Comparison of ENCODE assay signal across 1 cellular context in the genomic region with DNA sequence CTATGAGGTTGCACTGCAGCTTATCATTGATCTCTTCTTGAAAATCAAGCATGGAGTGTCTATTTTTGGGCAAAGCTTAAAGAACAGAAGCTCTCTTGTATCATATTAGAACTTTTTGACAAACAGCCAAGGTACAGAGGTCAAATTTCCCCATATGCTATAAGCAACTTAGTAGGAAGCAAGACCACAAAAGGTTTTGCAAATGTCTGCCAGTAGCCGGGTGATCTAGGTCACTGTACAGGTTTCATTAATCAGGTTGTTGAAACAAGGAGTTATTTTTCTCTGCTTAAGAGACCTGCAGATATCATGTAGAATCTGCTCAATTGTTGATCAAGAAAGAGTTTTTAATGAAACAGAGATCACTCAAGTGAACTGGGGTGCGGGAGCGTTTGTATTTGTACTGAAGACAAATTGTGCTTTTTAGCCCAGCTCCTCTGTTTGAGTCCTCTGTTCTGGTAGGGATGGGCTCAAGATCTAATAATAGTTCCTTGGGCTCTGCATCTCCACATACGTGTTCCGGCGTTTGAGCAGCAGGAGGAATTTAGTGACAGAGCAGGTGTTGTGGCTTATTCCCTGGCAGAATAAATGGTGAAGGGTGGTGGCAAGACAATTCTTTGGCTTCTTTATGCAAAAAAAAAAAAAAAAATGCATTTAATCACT.
A peak's percentile ranks its signal among the peaks of the same experiment; 100 is the strongest.
TF ChIP-seq lines count a peak whose summit lies in the region.

No MANE protein-coding gene starts in this region.

TF ChIP-seq in HepG2, 621 proteins besides CTCF, POLR2A, EP300 and RAD21 (continued from another document):
- 0 out of 2 replicates have a peak, but pooled peaks have one; percentile 34 for TF ChIP-seq KAT8 (CRISPR knock-in tag; IDR thresholded peaks at IDR 0.05)
- TF ChIP-seq PBX3 (CRISPR knock-in tag; IDR thresholded peaks at IDR 0.05; ENCODE audit: borderline replicate concordance) = no peak
- TF ChIP-seq TBX2 (CRISPR knock-in tag; IDR thresholded peaks at IDR 0.05; ENCODE audit: borderline replicate concordance) = 0 out of 2 replicates have a peak, but pooled peaks have one; percentile 21
- TF ChIP-seq BCL6 (CRISPR knock-in tag; IDR thresholded peaks at IDR 0.05) = peak; percentile 58
- no peak for TF ChIP-seq ZNF432 (CRISPR knock-in tag; IDR thresholded peaks at IDR 0.05; ENCODE audit: borderline replicate concordance)
- TF ChIP-seq CHD4 (IDR thresholded peaks at IDR 0.05; ENCODE audit: borderline replicate concordance, low read length) = peak; percentile 29; the same call in 1 of the 2 replicates
- TF ChIP-seq, protein P1, sequence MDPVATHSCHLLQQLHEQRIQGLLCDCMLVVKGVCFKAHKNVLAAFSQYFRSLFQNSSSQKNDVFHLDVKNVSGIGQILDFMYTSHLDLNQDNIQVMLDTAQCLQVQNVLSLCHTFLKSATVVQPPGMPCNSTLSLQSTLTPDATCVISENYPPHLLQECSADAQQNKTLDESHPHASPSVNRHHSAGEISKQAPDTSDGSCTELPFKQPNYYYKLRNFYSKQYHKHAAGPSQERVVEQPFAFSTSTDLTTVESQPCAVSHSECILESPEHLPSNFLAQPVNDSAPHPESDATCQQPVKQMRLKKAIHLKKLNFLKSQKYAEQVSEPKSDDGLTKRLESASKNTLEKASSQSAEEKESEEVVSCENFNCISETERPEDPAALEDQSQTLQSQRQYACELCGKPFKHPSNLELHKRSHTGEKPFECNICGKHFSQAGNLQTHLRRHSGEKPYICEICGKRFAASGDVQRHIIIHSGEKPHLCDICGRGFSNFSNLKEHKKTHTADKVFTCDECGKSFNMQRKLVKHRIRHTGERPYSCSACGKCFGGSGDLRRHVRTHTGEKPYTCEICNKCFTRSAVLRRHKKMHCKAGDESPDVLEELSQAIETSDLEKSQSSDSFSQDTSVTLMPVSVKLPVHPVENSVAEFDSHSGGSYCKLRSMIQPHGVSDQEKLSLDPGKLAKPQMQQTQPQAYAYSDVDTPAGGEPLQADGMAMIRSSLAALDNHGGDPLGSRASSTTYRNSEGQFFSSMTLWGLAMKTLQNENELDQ (CRISPR knock-in tag; IDR thresholded peaks at IDR 0.05; ENCODE audit: borderline replicate concordance) = no peak
- TF ChIP-seq POGZ (CRISPR knock-in tag; IDR thresholded peaks at IDR 0.05) = peak; percentile 30; the same call in 1 of the 2 replicates
- TF ChIP-seq PCBP1 (IDR thresholded peaks at IDR 0.05; ENCODE audit: borderline replicate concordance, low read depth, low read length) = no peak
- TF ChIP-seq ZNF331 (CRISPR knock-in tag; IDR thresholded peaks at IDR 0.05) = no peak
- no peak for TF ChIP-seq NFRKB (IDR thresholded peaks at IDR 0.05)
- no peak for TF ChIP-seq ZNF589 (CRISPR knock-in tag; conservative IDR thresholded peaks at IDR 0.05)
- TF ChIP-seq, protein P2, sequence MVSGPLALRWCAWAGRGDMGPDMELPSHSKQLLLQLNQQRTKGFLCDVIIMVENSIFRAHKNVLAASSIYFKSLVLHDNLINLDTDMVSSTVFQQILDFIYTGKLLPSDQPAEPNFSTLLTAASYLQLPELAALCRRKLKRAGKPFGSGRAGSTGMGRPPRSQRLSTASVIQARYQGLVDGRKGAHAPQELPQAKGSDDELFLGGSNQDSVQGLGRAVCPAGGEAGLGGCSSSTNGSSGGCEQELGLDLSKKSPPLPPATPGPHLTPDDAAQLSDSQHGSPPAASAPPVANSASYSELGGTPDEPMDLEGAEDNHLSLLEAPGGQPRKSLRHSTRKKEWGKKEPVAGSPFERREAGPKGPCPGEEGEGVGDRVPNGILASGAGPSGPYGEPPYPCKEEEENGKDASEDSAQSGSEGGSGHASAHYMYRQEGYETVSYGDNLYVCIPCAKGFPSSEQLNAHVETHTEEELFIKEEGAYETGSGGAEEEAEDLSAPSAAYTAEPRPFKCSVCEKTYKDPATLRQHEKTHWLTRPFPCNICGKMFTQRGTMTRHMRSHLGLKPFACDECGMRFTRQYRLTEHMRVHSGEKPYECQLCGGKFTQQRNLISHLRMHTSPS (CRISPR knock-in tag; IDR thresholded peaks at IDR 0.05; ENCODE audit: low read depth) = no peak
- no peak for TF ChIP-seq IRF9 (CRISPR knock-in tag; IDR thresholded peaks at IDR 0.05; ENCODE audit: borderline replicate concordance)
- TF ChIP-seq ZNF124 (CRISPR knock-in tag; IDR thresholded peaks at IDR 0.05) = 0 out of 2 replicates have a peak, but pooled peaks have one; percentile 38
- TF ChIP-seq SIN3B (IDR thresholded peaks at IDR 0.05; ENCODE audit: low read length) = no peak
- peak; percentile 5; the same call in 1 of the 2 replicates for TF ChIP-seq ZSCAN31 (CRISPR knock-in tag; IDR thresholded peaks at IDR 0.05; ENCODE audit: low read depth)
- no peak for TF ChIP-seq RBFOX2 (IDR thresholded peaks at IDR 0.05; ENCODE audit: low read depth, low read length)
- TF ChIP-seq GFI1 (CRISPR knock-in tag; IDR thresholded peaks at IDR 0.05; ENCODE audit: borderline replicate concordance) = no peak
- no peak for TF ChIP-seq THYN1 (CRISPR knock-in tag; IDR thresholded peaks at IDR 0.05; ENCODE audit: borderline replicate concordance, low read depth)
- no peak for TF ChIP-seq ZNF713 (CRISPR knock-in tag; IDR thresholded peaks at IDR 0.05)
- TF ChIP-seq TFDP1 (CRISPR knock-in tag; IDR thresholded peaks at IDR 0.05; ENCODE audit: borderline replicate concordance) = no peak
- no peak for TF ChIP-seq IKZF1 (IDR thresholded peaks at IDR 0.05)
- no peak for TF ChIP-seq USF2 (IDR thresholded peaks at IDR 0.05; ENCODE audit: low read depth, low read length)
- TF ChIP-seq USF2 (CRISPR knock-in tag; IDR thresholded peaks at IDR 0.05; ENCODE audit: borderline replicate concordance) = no peak
- TF ChIP-seq ZNF431 (CRISPR knock-in tag; IDR thresholded peaks at IDR 0.05; ENCODE audit: borderline replicate concordance, low read depth) = no peak
- no peak for TF ChIP-seq ZBTB1 (CRISPR knock-in tag; IDR thresholded peaks at IDR 0.05; ENCODE audit: borderline replicate concordance)
- TF ChIP-seq ELF3 (CRISPR knock-in tag; IDR thresholded peaks at IDR 0.05) = peak; percentile 65
- TF ChIP-seq GATAD2A (CRISPR knock-in tag; IDR thresholded peaks at IDR 0.05) = peak; percentile 87
- 0 out of 2 replicates have a peak, but pooled peaks have one; percentile 37 for TF ChIP-seq RXRB (CRISPR knock-in tag; IDR thresholded peaks at IDR 0.05; ENCODE audit: borderline replicate concordance)
- no peak for TF ChIP-seq HNF1A (IDR thresholded peaks at IDR 0.05; ENCODE audit: low read depth)
- TF ChIP-seq HNF1A (CRISPR knock-in tag; IDR thresholded peaks at IDR 0.05; ENCODE audit: borderline replicate concordance) = 0 out of 2 replicates have a peak, but pooled peaks have one; percentile 37
- no peak for TF ChIP-seq ESRRA (CRISPR knock-in tag; IDR thresholded peaks at IDR 0.05; ENCODE audit: low read depth)
- peak; percentile 74; the same call in 1 of the 2 replicates for TF ChIP-seq HMG20A (CRISPR knock-in tag; IDR thresholded peaks at IDR 0.05; ENCODE audit: borderline replicate concordance)
TF ChIP-seq in HepG2: peak in this region for 56.
